1 cellular context compared by ENCODE assay signal in the genomic region with DNA sequence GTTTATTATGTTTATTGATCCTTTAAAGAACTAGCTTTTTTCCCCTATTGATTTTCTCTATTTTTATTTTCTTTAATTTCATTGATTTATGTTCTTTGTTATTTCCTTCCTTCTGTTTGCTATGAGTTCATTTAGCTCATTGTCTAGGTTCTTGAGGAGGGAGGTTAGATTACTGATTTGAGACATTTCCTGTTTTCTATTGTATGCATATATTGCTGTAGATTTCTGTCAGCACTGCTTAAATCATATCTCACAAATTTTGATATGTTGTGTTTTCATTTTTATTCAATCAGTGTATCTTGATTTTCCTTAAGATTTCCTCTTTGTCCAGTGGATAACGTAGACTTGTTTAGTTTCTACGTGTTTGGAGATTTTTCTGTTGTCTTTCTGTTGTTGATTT.
TF ChIP-seq lines count a peak whose summit lies in the region.

No MANE protein-coding gene starts in this region.

TF ChIP-seq in endothelial cell of umbilical vein, 7 proteins besides CTCF, POLR2A, EP300 and RAD21:
- TF ChIP-seq EZH2 (IDR thresholded peaks at IDR 0.05; ENCODE audit: borderline replicate concordance, low read depth, low read length, severe bottlenecking) (no peak), JUN (IDR thresholded peaks at IDR 0.05; ENCODE audit: borderline replicate concordance, insufficient read depth, insufficient read length, low read depth) (peak; percentile 11), MYC (IDR thresholded peaks at IDR 0.05; ENCODE audit: low read depth, low read length) (no peak)
- TF ChIP-seq, protein P1, sequence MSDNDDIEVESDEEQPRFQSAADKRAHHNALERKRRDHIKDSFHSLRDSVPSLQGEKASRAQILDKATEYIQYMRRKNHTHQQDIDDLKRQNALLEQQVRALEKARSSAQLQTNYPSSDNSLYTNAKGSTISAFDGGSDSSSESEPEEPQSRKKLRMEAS (IDR thresholded peaks at IDR 0.05; ENCODE audit: insufficient read depth, insufficient read length) = no peak
